In genomic region chr10:128063736-128064614, GRCh38 we compare ENCODE assay signal across 8 cellular contexts.
A peak's percentile ranks its signal among the peaks of the same experiment; 100 is the strongest.
DNase-seq lines count a peak whose midpoint lies in the region; ATAC-seq and TF ChIP-seq lines count a peak whose summit lies in the region.

No MANE protein-coding gene starts in this region.

- H3K4me1 ChIP-seq in lung (ENCODE audit: control insufficient read depth in 2 of 2, insufficient read depth in 2 of 2, low read length in 2 of 2) (peaks cover 0 to 11% of the 10 kb centered on the region in 2 donors), transverse colon (peaks cover 0 to 29% (median 4%) of the 10 kb centered on the region in 4 donors), BE2C (no peaks in the 10 kb centered on the region)

- H3K27ac Mint-ChIP-seq in activated naive CD8-positive, alpha-beta T cell = peak overlapping the region; percentile 93

- in situ Hi-C loops in transverse colon (cut with MboI; ENCODE audit: low pct_ligation_motif_present in 1 of 4, low pct_unique_long_range_greater_than_20kb in 1 of 4, low sequenced_read_pairs in 3 of 4) = no loop called here

- intact Hi-C loops in transverse colon (cut with DNase I; ENCODE audit: low total_unique reads) = no loop called here

- TF ChIP-seq CTCF in lung (IDR thresholded peaks at IDR 0.05; ENCODE audit: control extremely low read depth, extremely low read depth) (no peak), transverse colon (IDR thresholded peaks at IDR 0.05) (no peak), BE2C (IDR thresholded peaks at IDR 0.05; ENCODE audit: low read depth, low read length) (no peak)

- peak overlapping the region; percentile 86 for H3K4me3 Mint-ChIP-seq in activated naive CD8-positive, alpha-beta T cell

- no peak for TF ChIP-seq EP300 in transverse colon (IDR thresholded peaks at IDR 0.05; ENCODE audit: low read depth)

- H3K36me3 ChIP-seq in lung (ENCODE audit: control insufficient read depth in 2 of 2, insufficient read depth in 2 of 2, low read length in 2 of 2) = peaks cover 18 to 56% of the 10 kb centered on the region in 2 donors
- H3K36me3 ChIP-seq in transverse colon = peaks cover 0 to 5% (median 0%) of the 10 kb centered on the region in 4 donors
- H3K36me3 ChIP-seq in BE2C = no peaks in the 10 kb centered on the region

- H3K27me3 Mint-ChIP-seq in activated naive CD8-positive, alpha-beta T cell = no peaks in the 10 kb centered on the region

- H3K4me3 ChIP-seq in lung (no peak overlapping the region), transverse colon (no peak overlapping the region), BE2C (ENCODE audit: low read depth, low read length) (no peak overlapping the region)

- peaks cover 0 to 10% of the 10 kb centered on the region in 2 donors for H3K9me3 ChIP-seq in lung (ENCODE audit: control insufficient read depth in 2 of 2, insufficient read depth in 1 of 2, low read length in 1 of 2)
- no peaks in the 10 kb centered on the region for H3K9me3 ChIP-seq in transverse colon
- no peaks in the 10 kb centered on the region for H3K9me3 ChIP-seq in BE2C

- no peaks in the 10 kb centered on the region for H3K9me3 Mint-ChIP-seq in activated naive CD8-positive, alpha-beta T cell (ENCODE audit: low read depth)

- H3K4me1 Mint-ChIP-seq in activated naive CD8-positive, alpha-beta T cell (ENCODE audit: low read depth) = peaks cover 81% of the 10 kb centered on the region

- no peak for DNase-seq in activated CD4-positive, CD25-positive, alpha-beta regulatory T cell (lab: John Stamatoyannopoulos, UW)
- DNase-seq in lung (ENCODE audit: low spot score) (no peak), transverse colon (no peak), midbrain (lab: John Stamatoyannopoulos, UW) (no peak), BE2C (no peak)

- peaks cover 35% of the 10 kb centered on the region for H3K36me3 Mint-ChIP-seq in activated naive CD8-positive, alpha-beta T cell

- no peaks in the 10 kb centered on the region for H3K27me3 ChIP-seq in lung (ENCODE audit: control insufficient read depth, insufficient read depth)
- H3K27me3 ChIP-seq in transverse colon = no peaks in the 10 kb centered on the region
- H3K27me3 ChIP-seq in BE2C = no peaks in the 10 kb centered on the region

- WGBS in lung, 2 donors = 47 to 57% methylated on average over 14 of the region's 14 CpGs
- 71% methylated on average over 13 of the region's 14 CpGs; no CpG with 5 or more reads in 1 of the 2 donors for WGBS in transverse colon (ENCODE audit: low coverage in 1 of 2), 2 donors

- peak; percentile 5 to 6 for ATAC-seq in activated CD4-positive, CD25-positive, alpha-beta regulatory T cell treated with anti-CD3 and anti-CD28 coated beads, Interleukin-2, amount 50 U/mL, for 24 hours
- ATAC-seq in HG03469 (IDR thresholded peaks at IDR 0.05; ENCODE audit: unreplicated experiment) (peak; percentile 21), lung (ENCODE audit: insufficient read depth, low FRiP score) (peak; percentile 34)

- H3K27ac ChIP-seq in lung (ENCODE audit: low read depth in 1 of 2, low read length in 1 of 2) (peak overlapping the region in 1 of 2 donors; percentile 92), transverse colon (peak overlapping the region; percentile 61 to 75 (median 68))

- no peak for TF ChIP-seq POLR2A in transverse colon (IDR thresholded peaks at IDR 0.05)
